Comparison of ENCODE assay signal across 10 cellular contexts in genomic region chr9:90095682-90096081, GRCh38.
A peak's percentile ranks its signal among the peaks of the same experiment; 100 is the strongest.
DNase-seq lines count a peak whose midpoint lies in the region; ATAC-seq and TF ChIP-seq lines count a peak whose summit lies in the region.
"Had no signal": no experiment of that assay in that cellular context is flagged by ENCODE, and none has a peak within 500 bp of the region (broad histone marks: within the 10 kb centered on the region; RNA-seq: fewer than 3 reads in every experiment).

No MANE protein-coding gene starts in this region.

- H3K79me2 ChIP-seq in GM23338 (replicated peaks; ENCODE audit: insufficient read depth): no peaks in the 10 kb centered on the region
- no peaks in the 10 kb centered on the region for H3K79me2 ChIP-seq in Karpas-422 (ENCODE audit: low read length)

- H3K4me1 ChIP-seq in GM23338 (ENCODE audit: insufficient read depth) (no peaks in the 10 kb centered on the region), body of pancreas (peaks cover 11% of the 10 kb centered on the region), spleen (peaks cover 0 to 6% (median 0%) of the 10 kb centered on the region in 6 donors), breast epithelium (no peaks in the 10 kb centered on the region), Karpas-422 (ENCODE audit: low read length) (no peaks in the 10 kb centered on the region)

- no peaks in the 10 kb centered on the region for H4K20me1 ChIP-seq in GM23338 (replicated peaks; ENCODE audit: insufficient read depth)
- H4K20me1 ChIP-seq in Karpas-422 (ENCODE audit: insufficient read depth, low read depth, low read length): no peaks in the 10 kb centered on the region

- H2AFZ ChIP-seq in GM23338 (peak overlapping the region; percentile 72), Karpas-422 (ENCODE audit: low read length) (no peak overlapping the region)

- DNase-seq in Ammon's horn (ENCODE audit: low spot score) (peak; percentile 56), GM23338 (ENCODE audit: low spot score) (peak; percentile 18), NCI-H2196 treated with DMSO at 0.1 percent for 48 hours (lab: John Stamatoyannopoulos, UW; ENCODE audit: unreplicated experiment) (peak; percentile 35), body of pancreas (peak; percentile 73 to 88 (median 83)), spleen (no peak), middle frontal gyrus (ENCODE audit: extremely low spot score, low spot score) (no peak), breast epithelium (ENCODE audit: low spot score in 2 of 2) (no peak), Karpas-422 (no peak)

- intact Hi-C loops in body of pancreas (cut with DNase I) (loop anchor here (2.0 kb wide), 1 partner anchor 495 kb away; no protein-coding TSS in a partner anchor), spleen (cut with DNase I; ENCODE audit: low total_unique reads) (no loop called here), breast epithelium (cut with DNase I; ENCODE audit: low total_unique reads) (no loop called here)

- H3K36me3 Mint-ChIP-seq in GM23338 (ENCODE audit: low read depth): no peaks in the 10 kb centered on the region
- H3K36me3 Mint-ChIP-seq: memory B cell had no signal

- no peaks in the 10 kb centered on the region for H3K27me3 ChIP-seq in GM23338 (ENCODE audit: insufficient read depth)
- H3K27me3 ChIP-seq in body of pancreas: no peaks in the 10 kb centered on the region
- peaks cover 0 to 14% (median 0%) of the 10 kb centered on the region in 7 donors for H3K27me3 ChIP-seq in spleen (replicated peaks in 1 of 7)
- H3K27me3 ChIP-seq in breast epithelium: no peaks in the 10 kb centered on the region
- H3K27me3 ChIP-seq in Karpas-422 (ENCODE audit: low read length): no peaks in the 10 kb centered on the region
- H3K27me3 ChIP-seq: suprapubic skin had no signal

- no peak overlapping the region for H3K4me3 Mint-ChIP-seq in GM23338
- H3K4me3 Mint-ChIP-seq: memory B cell had no signal

- peaks cover 8% of the 10 kb centered on the region for H3K4me1 Mint-ChIP-seq in GM23338

- TF ChIP-seq POLR2A in body of pancreas (IDR thresholded peaks at IDR 0.05) (no peak), spleen (IDR thresholded peaks at IDR 0.05) (no peak), breast epithelium (IDR thresholded peaks at IDR 0.05) (no peak)

- H3K36me3 ChIP-seq in GM23338 (ENCODE audit: insufficient read depth): no peaks in the 10 kb centered on the region
- H3K36me3 ChIP-seq in body of pancreas (replicated peaks in 1 of 2; ENCODE audit: insufficient read depth in 1 of 2, low read depth in 2 of 2): no peaks in the 10 kb centered on the region
- no peaks in the 10 kb centered on the region for H3K36me3 ChIP-seq in spleen
- no peaks in the 10 kb centered on the region for H3K36me3 ChIP-seq in breast epithelium
- H3K36me3 ChIP-seq in Karpas-422 (ENCODE audit: insufficient read depth, low read length): no peaks in the 10 kb centered on the region
- H3K36me3 ChIP-seq: suprapubic skin had no signal

- peaks cover 2% of the 10 kb centered on the region for H3K27me3 Mint-ChIP-seq in GM23338 (ENCODE audit: insufficient read depth, low read depth, poor library complexity)

- H3F3A ChIP-seq in GM23338 (replicated peaks; ENCODE audit: low read depth): no peaks in the 10 kb centered on the region

- H3K9me3 ChIP-seq in body of pancreas: no peaks in the 10 kb centered on the region
- no peaks in the 10 kb centered on the region for H3K9me3 ChIP-seq in spleen
- no peaks in the 10 kb centered on the region for H3K9me3 ChIP-seq in breast epithelium
- H3K9me3 ChIP-seq in Karpas-422 (ENCODE audit: low read length): no peaks in the 10 kb centered on the region
- H3K9me3 ChIP-seq: suprapubic skin had no signal

- H3K4me2 ChIP-seq in GM23338 (no peak overlapping the region), Karpas-422 (ENCODE audit: low read depth, low read length, poor library complexity, severe bottlenecking) (no peak overlapping the region)

- H3K9me2 ChIP-seq in GM23338 (ENCODE audit: insufficient read depth): no peaks in the 10 kb centered on the region
- H3K9me2 ChIP-seq in Karpas-422 (replicated peaks; ENCODE audit: insufficient read depth, low read length): no peaks in the 10 kb centered on the region

- TF ChIP-seq CTCF in GM23338 (conservative IDR thresholded peaks at IDR 0.05; ENCODE audit: low read depth in 2 of 2) (no peak), body of pancreas (IDR thresholded peaks at IDR 0.05) (no peak), spleen (IDR thresholded peaks at IDR 0.05 in 8 of 11, conservative IDR thresholded peaks at IDR 0.05 in 3 of 11) (no peak), breast epithelium (IDR thresholded peaks at IDR 0.05) (no peak)

- ATAC-seq in GM23338: peak; percentile 48
- ATAC-seq in body of pancreas: peak; percentile 85

- no peak overlapping the region for H3K4me3 ChIP-seq in GM23338
- no peak overlapping the region for H3K4me3 ChIP-seq in body of pancreas
- H3K4me3 ChIP-seq in spleen: no peak overlapping the region
- H3K4me3 ChIP-seq in breast epithelium: no peak overlapping the region
- no peak overlapping the region for H3K4me3 ChIP-seq in Karpas-422 (ENCODE audit: low read length)
- H3K4me3 ChIP-seq: suprapubic skin had no signal

- WGBS in body of pancreas, 2 donors: 19 to 63% methylated on average over 10 to 11 of the region's 11 CpGs
- 46 to 58% (median 51%) methylated on average over 11 of the region's 11 CpGs for WGBS in spleen, 5 donors

- no peak overlapping the region for H3K9ac ChIP-seq in Karpas-422 (ENCODE audit: low read length)

- H3K27ac Mint-ChIP-seq in GM23338: no peak overlapping the region
- H3K27ac Mint-ChIP-seq: memory B cell had no signal

- H3K27ac ChIP-seq in GM23338 (ENCODE audit: low read depth) (no peak overlapping the region), body of pancreas (peak overlapping the region in 3 of 4 donors; percentile 45 to 61 (median 51)), spleen (no peak overlapping the region), breast epithelium (no peak overlapping the region), Karpas-422 (ENCODE audit: low read length) (no peak overlapping the region)
- H3K27ac ChIP-seq: suprapubic skin had no signal

- H3K9me3 Mint-ChIP-seq in GM23338: no peaks in the 10 kb centered on the region
- H3K9me3 Mint-ChIP-seq: memory B cell had no signal

TF ChIP-seq in GM23338, 12 proteins besides CTCF, POLR2A, EP300 and RAD21:
- no peak for TF ChIP-seq ZNF114 (CRISPR knock-in tag; IDR thresholded peaks at IDR 0.05)
- no peak for TF ChIP-seq JUNB (IDR thresholded peaks at IDR 0.05; ENCODE audit: unreplicated experiment)
- no peak for TF ChIP-seq NANOG (IDR thresholded peaks at IDR 0.05; ENCODE audit: borderline replicate concordance)

Comparison
In these comparisons a context has a peak if more than half of its experiments do, and no peak if none do; other contexts are left out.
1. DNase-seq: peak in Ammon's horn (single experiment), GM23338 (single experiment), NCI-H2196 treated with DMSO at 0.1 percent for 48 hours (single experiment) and body of pancreas (4 of 4); none in spleen (single experiment), middle frontal gyrus (single experiment), breast epithelium (0 of 2) and Karpas-422 (single experiment).
2. H3K27ac ChIP-seq: peak in body of pancreas (3 of 4); none in GM23338 (single experiment), spleen (0 of 8), breast epithelium (0 of 2) and Karpas-422 (single experiment).